In the genomic region with DNA sequence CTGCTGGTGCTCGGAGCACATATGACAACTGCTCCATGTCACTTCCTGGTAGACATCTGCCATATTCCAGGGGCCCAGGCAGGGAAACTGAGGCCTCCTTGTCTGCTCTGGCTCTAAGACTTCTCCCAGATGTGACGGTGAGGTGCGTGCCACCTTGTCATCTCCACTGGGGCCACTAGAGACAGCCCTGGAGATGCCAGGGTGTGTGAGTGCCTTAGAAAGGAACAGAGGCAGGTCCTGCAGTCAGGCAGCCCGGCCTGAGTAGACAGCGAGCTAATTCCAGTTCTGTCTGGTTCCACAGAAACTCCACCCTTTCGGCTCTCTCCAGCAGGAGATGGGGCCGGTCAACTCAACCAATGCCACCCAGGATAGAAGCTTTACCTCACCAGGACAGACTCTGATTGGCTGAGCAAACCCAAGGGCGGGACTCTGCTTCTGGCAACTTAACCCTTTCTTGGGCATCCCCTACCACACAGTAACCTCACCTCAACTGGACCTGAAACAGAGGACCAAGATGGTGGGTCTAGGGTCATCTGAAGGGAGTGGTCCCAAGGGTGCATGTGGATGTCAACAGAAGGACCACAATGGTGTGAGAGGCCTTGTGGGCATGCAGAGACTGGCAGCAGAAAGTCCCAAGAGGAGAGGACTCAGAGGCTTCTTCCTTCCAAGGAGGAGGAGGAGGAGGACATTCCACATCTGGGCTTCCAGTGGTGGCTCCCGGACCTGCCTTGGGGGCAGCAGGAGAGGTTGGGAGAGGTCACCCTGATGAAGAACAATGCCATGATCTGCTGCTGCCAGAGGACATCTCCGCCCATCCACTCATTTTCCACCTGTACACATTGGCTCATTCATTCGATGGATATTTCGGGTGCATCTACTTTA, we compare ENCODE assay signal across 8 cellular contexts.
DNase-seq lines count a peak whose midpoint lies in the region; ATAC-seq and TF ChIP-seq lines count a peak whose summit lies in the region.

No MANE protein-coding gene starts in this region.

- DNase-seq in GM23248 = peak; percentile 67
- peak; percentile 45 for DNase-seq in RPMI7951 (ENCODE audit: low read depth)
- DNase-seq in fibroblast of lung (ENCODE audit: low read depth in 2 of 2) = peak; percentile 50 to 59
- peak; percentile 56 for DNase-seq in neuronal stem cell (ENCODE audit: low spot score)
- DNase-seq in MM.1S = no peak
- no peak for DNase-seq in activated CD4-positive, alpha-beta T cell treated with anti-CD3 and anti-CD28 coated beads for 1 hour
- no peak for DNase-seq in activated T-cell treated with anti-CD3 and anti-CD28 coated beads, Interleukin-2, amount 50 U/mL, for 72 hours

- H2BK5ac ChIP-seq in neuronal stem cell (ENCODE audit: low read length) = peak overlapping the region; percentile 16

- no peak overlapping the region for H3K4me3 Mint-ChIP-seq in activated T-cell treated with anti-CD3 and anti-CD28 coated beads, Interleukin-2, amount 50 U/mL, for 72 hours

- H3K4me1 Mint-ChIP-seq in activated T-cell treated with anti-CD3 and anti-CD28 coated beads, Interleukin-2, amount 50 U/mL, for 72 hours (ENCODE audit: low read depth) = peaks cover 3% of the 10 kb centered on the region

- H3K4me3 ChIP-seq in GM23248 (no peak overlapping the region), fibroblast of lung (replicated peaks in 1 of 4; ENCODE audit: control extremely low read depth in 1 of 4, insufficient read depth in 1 of 4, low read depth in 3 of 4, low read length in 4 of 4) (no peak overlapping the region), neuronal stem cell (ENCODE audit: low read length in 2 of 2) (no peak overlapping the region), MM.1S (ENCODE audit: low read length) (no peak overlapping the region)

- H3K4me2 ChIP-seq in GM23248 (ENCODE audit: unreplicated experiment) (peak overlapping the region; percentile 14), fibroblast of lung (ENCODE audit: extremely low read depth, insufficient read depth, low read length) (no peak overlapping the region), neuronal stem cell (ENCODE audit: insufficient read depth, low read length, poor library complexity, severe bottlenecking) (no peak overlapping the region), MM.1S (ENCODE audit: low read depth, low read length) (no peak overlapping the region)

- H2AFZ ChIP-seq in GM23248 = peak overlapping the region; percentile 72
- peak overlapping the region; percentile 20 for H2AFZ ChIP-seq in fibroblast of lung (ENCODE audit: low read length)
- H2AFZ ChIP-seq in neuronal stem cell (ENCODE audit: low read length) = peak overlapping the region; percentile 10
- no peak overlapping the region for H2AFZ ChIP-seq in MM.1S (ENCODE audit: low read length)

- H3K23ac ChIP-seq in neuronal stem cell (ENCODE audit: low read depth, low read length, poor library complexity) = no peak overlapping the region

- H3K9me2 ChIP-seq in GM23248 (ENCODE audit: insufficient read depth) (no peaks in the 10 kb centered on the region), MM.1S (replicated peaks; ENCODE audit: insufficient read depth, low read length) (no peaks in the 10 kb centered on the region)

- no peaks in the 10 kb centered on the region for H3K27me3 Mint-ChIP-seq in activated T-cell treated with anti-CD3 and anti-CD28 coated beads, Interleukin-2, amount 50 U/mL, for 72 hours (ENCODE audit: low read depth)

- in situ Hi-C loops in GM23248 (cut with MboI) = no loop called here

- H3K4me1 ChIP-seq in GM23248 (ENCODE audit: insufficient read depth) = no peaks in the 10 kb centered on the region; the same call in 1 of the 2 replicates
- peaks cover 4% of the 10 kb centered on the region for H3K4me1 ChIP-seq in fibroblast of lung (ENCODE audit: control insufficient read depth, extremely low read depth, insufficient read depth, low read length)
- H3K4me1 ChIP-seq in neuronal stem cell (ENCODE audit: control insufficient read depth in 2 of 2, insufficient read depth in 1 of 2, low read depth in 1 of 2, low read length in 2 of 2) = peaks cover 25 to 28% of the 10 kb centered on the region in 2 donors
- no peaks in the 10 kb centered on the region for H3K4me1 ChIP-seq in MM.1S (ENCODE audit: low read length)

- H3K9ac ChIP-seq in GM23248 = peak overlapping the region; percentile 51
- H3K9ac ChIP-seq in fibroblast of lung (ENCODE audit: insufficient read depth, low read length) = no peak overlapping the region
- no peak overlapping the region for H3K9ac ChIP-seq in neuronal stem cell (ENCODE audit: low read depth, low read length, poor library complexity)
- H3K9ac ChIP-seq in MM.1S (ENCODE audit: low read length) = no peak overlapping the region

- peak overlapping the region; percentile 33 for H2BK120ac ChIP-seq in neuronal stem cell (ENCODE audit: low read depth, low read length)

- H3K18ac ChIP-seq in neuronal stem cell (ENCODE audit: low read length) = peak overlapping the region; percentile 30

- peaks cover 0 to 7% of the 10 kb centered on the region in 2 donors for H3K36me3 Mint-ChIP-seq in activated T-cell treated with anti-CD3 and anti-CD28 coated beads, Interleukin-2, amount 50 U/mL, for 72 hours (ENCODE audit: insufficient read depth in 2 of 2)

- no peaks in the 10 kb centered on the region for H3K9me3 Mint-ChIP-seq in activated T-cell treated with anti-CD3 and anti-CD28 coated beads, Interleukin-2, amount 50 U/mL, for 72 hours

- no peaks in the 10 kb centered on the region for H3K27me3 ChIP-seq in GM23248 (replicated peaks; ENCODE audit: insufficient read depth)
- no peaks in the 10 kb centered on the region for H3K27me3 ChIP-seq in fibroblast of lung (ENCODE audit: control insufficient read depth, insufficient read depth, low read length)
- H3K27me3 ChIP-seq in neuronal stem cell (ENCODE audit: control insufficient read depth in 3 of 3, insufficient read depth in 3 of 3, low read depth in 1 of 3, low read length in 3 of 3) = no peaks in the 10 kb centered on the region
- no peaks in the 10 kb centered on the region for H3K27me3 ChIP-seq in MM.1S (replicated peaks; ENCODE audit: insufficient read depth, low read length)

- H3K27ac Mint-ChIP-seq in activated T-cell treated with anti-CD3 and anti-CD28 coated beads, Interleukin-2, amount 50 U/mL, for 72 hours = no peak overlapping the region

- peak overlapping the region; percentile 40 for H2AK5ac ChIP-seq in neuronal stem cell (ENCODE audit: low read depth, low read length)

- H4K20me1 ChIP-seq in GM23248 (ENCODE audit: insufficient read depth) (no peaks in the 10 kb centered on the region), fibroblast of lung (ENCODE audit: control insufficient read depth, extremely low read depth, insufficient read depth, low read length) (no peaks in the 10 kb centered on the region), MM.1S (ENCODE audit: insufficient read depth, low read length) (no peaks in the 10 kb centered on the region)

- peak overlapping the region; percentile 32 for H3K14ac ChIP-seq in neuronal stem cell (ENCODE audit: low read length)

- H3K4ac ChIP-seq in neuronal stem cell (ENCODE audit: low read length) = no peak overlapping the region

- no peaks in the 10 kb centered on the region for H3K79me1 ChIP-seq in neuronal stem cell (ENCODE audit: low read depth, low read length)

- H2BK15ac ChIP-seq in neuronal stem cell (ENCODE audit: low read length) = no peak overlapping the region

- no peaks in the 10 kb centered on the region for H3K79me2 ChIP-seq in GM23248 (ENCODE audit: insufficient read depth)
- no peaks in the 10 kb centered on the region for H3K79me2 ChIP-seq in fibroblast of lung (ENCODE audit: control insufficient read depth, insufficient read depth, low read length)
- H3K79me2 ChIP-seq in MM.1S (ENCODE audit: low read length) = no peaks in the 10 kb centered on the region

- H3K9me3 ChIP-seq in GM23248 (ENCODE audit: low read depth) (no peaks in the 10 kb centered on the region), fibroblast of lung (ENCODE audit: control insufficient read depth, insufficient read depth, low read depth, low read length) (no peaks in the 10 kb centered on the region), neuronal stem cell (replicated peaks in 1 of 2; ENCODE audit: control insufficient read depth in 2 of 2, insufficient read depth in 1 of 2, low read depth in 1 of 2, low read length in 2 of 2) (no peaks in the 10 kb centered on the region), MM.1S (replicated peaks; ENCODE audit: insufficient read depth, low read length) (no peaks in the 10 kb centered on the region)

- H3K27ac ChIP-seq in GM23248 (no peak overlapping the region), fibroblast of lung (ENCODE audit: insufficient read depth, low read length) (no peak overlapping the region), neuronal stem cell (replicated peaks; ENCODE audit: low read length) (no peak overlapping the region), MM.1S (ENCODE audit: low read length) (no peak overlapping the region)

- peak overlapping the region; percentile 67 for H4K8ac ChIP-seq in neuronal stem cell (ENCODE audit: low read depth, low read length)

- TF ChIP-seq CTCF in fibroblast of lung (conservative IDR thresholded peaks at IDR 0.05 in 1 of 2, IDR thresholded peaks at IDR 0.05 in 1 of 2; ENCODE audit: low read depth in 1 of 2, low read length in 2 of 2) = no peak
- TF ChIP-seq CTCF in MM.1S (IDR thresholded peaks at IDR 0.05; ENCODE audit: low read length) = no peak

- WGBS in GM23248 (ENCODE audit: low coverage in 1 of 2, low lambda C conversion rate in 2 of 2, missing lambda C conversion rate in 2 of 2), 2 experiments = 48 to 50% methylated on average over 12 of the region's 12 CpGs
- no CpG with 5 or more reads among the region's 12 CpGs for WGBS in neuronal stem cell (ENCODE audit: extremely low coverage in 2 of 2, insufficient read length in 2 of 2, insufficient replicate concordance in 1 of 2), 2 donors

- H3K36me3 ChIP-seq in GM23248 (ENCODE audit: low read depth) = no peaks in the 10 kb centered on the region
- peaks cover 2% of the 10 kb centered on the region for H3K36me3 ChIP-seq in fibroblast of lung (ENCODE audit: control insufficient read depth, insufficient read depth, low read length)
- peaks cover 0 to 3% of the 10 kb centered on the region in 2 donors for H3K36me3 ChIP-seq in neuronal stem cell (replicated peaks in 1 of 2; ENCODE audit: control insufficient read depth in 2 of 2, insufficient read depth in 2 of 2, low read length in 2 of 2)
- no peaks in the 10 kb centered on the region for H3K36me3 ChIP-seq in MM.1S (replicated peaks; ENCODE audit: insufficient read depth, low read length)

- peak overlapping the region; percentile 9 for H4K91ac ChIP-seq in neuronal stem cell (ENCODE audit: low read depth, low read length, poor library complexity)

- H3F3A ChIP-seq in GM23248 (ENCODE audit: insufficient read depth) (no peaks in the 10 kb centered on the region), MM.1S (ENCODE audit: insufficient read depth, low read length) (no peaks in the 10 kb centered on the region)

- H2BK12ac ChIP-seq in neuronal stem cell (ENCODE audit: low read length) = no peak overlapping the region

- no peak for ATAC-seq in GM18868 (IDR thresholded peaks at IDR 0.05; ENCODE audit: unreplicated experiment)
- ATAC-seq in activated T-cell treated with anti-CD3 and anti-CD28 coated beads, Interleukin-2, amount 50 U/mL, for 72 hours (replicated peaks in 1 of 2) = no peak

Comparison
In these comparisons a context has a peak if more than half of its experiments do, and no peak if none do; other contexts are left out.
1. DNase-seq: peak in GM23248 (single experiment), RPMI7951 (single experiment), fibroblast of lung (2 of 2) and neuronal stem cell (single experiment); none in MM.1S (single experiment), activated CD4-positive, alpha-beta T cell treated with anti-CD3 and anti-CD28 coated beads for 1 hour (single experiment) and activated T-cell treated with anti-CD3 and anti-CD28 coated beads, Interleukin-2, amount 50 U/mL, for 72 hours (0 of 2).